1 cellular context compared by ENCODE assay signal in the genomic region with DNA sequence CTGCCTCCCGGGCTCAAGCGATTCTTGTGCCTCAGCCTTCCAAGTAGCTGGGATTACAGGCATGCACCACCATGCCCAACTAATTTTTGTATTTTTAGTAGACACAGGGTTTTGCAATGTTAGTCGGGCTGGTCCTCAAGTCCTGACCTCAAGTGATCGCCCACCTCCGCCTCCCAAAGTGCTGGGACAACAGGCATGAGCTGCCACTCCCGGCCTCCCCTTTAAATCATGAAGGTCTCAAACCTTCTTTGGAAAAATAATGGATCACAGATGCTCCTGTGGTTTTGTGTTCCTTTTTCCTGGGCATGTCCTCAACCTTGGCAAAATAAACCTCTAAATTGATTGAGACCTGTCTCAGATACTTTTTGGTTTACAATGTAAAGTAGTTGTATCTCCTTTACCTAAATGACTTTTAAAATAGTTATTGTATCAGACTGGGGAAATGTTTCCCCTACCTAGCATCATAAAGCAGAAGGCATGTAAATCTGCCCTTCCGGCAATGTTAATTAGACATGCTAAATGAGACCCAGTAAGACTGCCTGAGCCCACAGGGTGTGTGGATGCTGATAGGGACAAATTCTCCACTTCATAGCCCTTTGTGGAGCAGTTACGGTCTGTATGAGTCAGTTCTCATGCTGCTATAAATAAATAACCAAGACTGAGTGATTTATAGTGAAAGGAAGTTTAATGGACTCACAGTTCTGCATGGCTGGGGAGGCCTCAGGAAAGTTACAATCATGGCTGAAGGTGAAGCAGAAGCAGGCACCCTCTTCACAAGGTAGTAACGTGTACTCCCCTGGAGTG.
TF ChIP-seq lines count a peak whose summit lies in the region.

No MANE protein-coding gene starts in this region.

TF ChIP-seq in HepG2, 621 proteins besides CTCF, POLR2A, EP300 and RAD21:
- TF ChIP-seq, protein P1, sequence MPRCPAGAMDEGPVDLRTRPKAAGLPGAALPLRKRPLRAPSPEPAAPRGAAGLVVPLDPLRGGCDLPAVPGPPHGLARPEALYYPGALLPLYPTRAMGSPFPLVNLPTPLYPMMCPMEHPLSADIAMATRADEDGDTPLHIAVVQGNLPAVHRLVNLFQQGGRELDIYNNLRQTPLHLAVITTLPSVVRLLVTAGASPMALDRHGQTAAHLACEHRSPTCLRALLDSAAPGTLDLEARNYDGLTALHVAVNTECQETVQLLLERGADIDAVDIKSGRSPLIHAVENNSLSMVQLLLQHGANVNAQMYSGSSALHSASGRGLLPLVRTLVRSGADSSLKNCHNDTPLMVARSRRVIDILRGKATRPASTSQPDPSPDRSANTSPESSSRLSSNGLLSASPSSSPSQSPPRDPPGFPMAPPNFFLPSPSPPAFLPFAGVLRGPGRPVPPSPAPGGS (CRISPR knock-in tag; IDR thresholded peaks at IDR 0.05): no peak
- TF ChIP-seq, protein P2, sequence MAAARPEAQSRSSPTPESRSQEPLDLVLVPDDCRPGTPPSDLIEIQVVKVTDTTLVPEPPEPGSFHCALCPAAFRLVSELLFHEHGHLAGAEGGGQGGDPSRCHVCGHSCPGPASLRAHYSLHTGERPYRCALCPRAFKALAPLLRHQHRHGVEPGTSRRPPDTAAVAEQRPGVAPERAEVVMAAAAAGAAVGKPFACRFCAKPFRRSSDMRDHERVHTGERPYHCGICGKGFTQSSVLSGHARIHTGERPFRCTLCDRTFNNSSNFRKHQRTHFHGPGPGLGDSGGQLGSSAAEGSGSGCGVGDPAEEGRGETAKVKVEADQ (CRISPR knock-in tag; IDR thresholded peaks at IDR 0.05; ENCODE audit: borderline replicate concordance): no peak
- TF ChIP-seq, protein P3, sequence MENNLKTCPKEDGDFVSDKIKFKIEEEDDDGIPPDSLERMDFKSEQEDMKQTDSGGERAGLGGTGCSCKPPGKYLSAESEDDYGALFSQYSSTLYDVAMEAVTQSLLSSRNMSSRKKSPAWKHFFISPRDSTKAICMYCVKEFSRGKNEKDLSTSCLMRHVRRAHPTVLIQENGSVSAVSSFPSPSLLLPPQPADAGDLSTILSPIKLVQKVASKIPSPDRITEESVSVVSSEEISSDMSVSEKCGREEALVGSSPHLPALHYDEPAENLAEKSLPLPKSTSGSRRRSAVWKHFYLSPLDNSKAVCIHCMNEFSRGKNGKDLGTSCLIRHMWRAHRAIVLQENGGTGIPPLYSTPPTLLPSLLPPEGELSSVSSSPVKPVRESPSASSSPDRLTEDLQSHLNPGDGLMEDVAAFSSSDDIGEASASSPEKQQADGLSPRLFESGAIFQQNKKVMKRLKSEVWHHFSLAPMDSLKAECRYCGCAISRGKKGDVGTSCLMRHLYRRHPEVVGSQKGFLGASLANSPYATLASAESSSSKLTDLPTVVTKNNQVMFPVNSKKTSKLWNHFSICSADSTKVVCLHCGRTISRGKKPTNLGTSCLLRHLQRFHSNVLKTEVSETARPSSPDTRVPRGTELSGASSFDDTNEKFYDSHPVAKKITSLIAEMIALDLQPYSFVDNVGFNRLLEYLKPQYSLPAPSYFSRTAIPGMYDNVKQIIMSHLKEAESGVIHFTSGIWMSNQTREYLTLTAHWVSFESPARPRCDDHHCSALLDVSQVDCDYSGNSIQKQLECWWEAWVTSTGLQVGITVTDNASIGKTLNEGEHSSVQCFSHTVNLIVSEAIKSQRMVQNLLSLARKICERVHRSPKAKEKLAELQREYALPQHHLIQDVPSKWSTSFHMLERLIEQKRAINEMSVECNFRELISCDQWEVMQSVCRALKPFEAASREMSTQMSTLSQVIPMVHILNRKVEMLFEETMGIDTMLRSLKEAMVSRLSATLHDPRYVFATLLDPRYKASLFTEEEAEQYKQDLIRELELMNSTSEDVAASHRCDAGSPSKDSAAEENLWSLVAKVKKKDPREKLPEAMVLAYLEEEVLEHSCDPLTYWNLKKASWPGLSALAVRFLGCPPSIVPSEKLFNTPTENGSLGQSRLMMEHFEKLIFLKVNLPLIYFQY (CRISPR knock-in tag; IDR thresholded peaks at IDR 0.05; ENCODE audit: borderline replicate concordance): no peak
- no peak for TF ChIP-seq ESRRA (CRISPR knock-in tag; IDR thresholded peaks at IDR 0.05; ENCODE audit: low read depth)
- TF ChIP-seq ZKSCAN8 (CRISPR knock-in tag; IDR thresholded peaks at IDR 0.05; ENCODE audit: borderline replicate concordance): no peak
- no peak for TF ChIP-seq GATAD2A (CRISPR knock-in tag; IDR thresholded peaks at IDR 0.05)
- TF ChIP-seq ZNF234 (CRISPR knock-in tag; conservative IDR thresholded peaks at IDR 0.05): no peak
- no peak for TF ChIP-seq SALL1 (CRISPR knock-in tag; IDR thresholded peaks at IDR 0.05)
- no peak for TF ChIP-seq ZNF34 (CRISPR knock-in tag; IDR thresholded peaks at IDR 0.05; ENCODE audit: borderline replicate concordance)
- TF ChIP-seq, protein P4, sequence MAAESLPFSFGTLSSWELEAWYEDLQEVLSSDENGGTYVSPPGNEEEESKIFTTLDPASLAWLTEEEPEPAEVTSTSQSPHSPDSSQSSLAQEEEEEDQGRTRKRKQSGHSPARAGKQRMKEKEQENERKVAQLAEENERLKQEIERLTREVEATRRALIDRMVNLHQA (CRISPR knock-in tag; IDR thresholded peaks at IDR 0.05): no peak
- TF ChIP-seq CREM (IDR thresholded peaks at IDR 0.05): no peak
- TF ChIP-seq CREM (CRISPR knock-in tag; IDR thresholded peaks at IDR 0.05): no peak
- TF ChIP-seq, protein P5, sequence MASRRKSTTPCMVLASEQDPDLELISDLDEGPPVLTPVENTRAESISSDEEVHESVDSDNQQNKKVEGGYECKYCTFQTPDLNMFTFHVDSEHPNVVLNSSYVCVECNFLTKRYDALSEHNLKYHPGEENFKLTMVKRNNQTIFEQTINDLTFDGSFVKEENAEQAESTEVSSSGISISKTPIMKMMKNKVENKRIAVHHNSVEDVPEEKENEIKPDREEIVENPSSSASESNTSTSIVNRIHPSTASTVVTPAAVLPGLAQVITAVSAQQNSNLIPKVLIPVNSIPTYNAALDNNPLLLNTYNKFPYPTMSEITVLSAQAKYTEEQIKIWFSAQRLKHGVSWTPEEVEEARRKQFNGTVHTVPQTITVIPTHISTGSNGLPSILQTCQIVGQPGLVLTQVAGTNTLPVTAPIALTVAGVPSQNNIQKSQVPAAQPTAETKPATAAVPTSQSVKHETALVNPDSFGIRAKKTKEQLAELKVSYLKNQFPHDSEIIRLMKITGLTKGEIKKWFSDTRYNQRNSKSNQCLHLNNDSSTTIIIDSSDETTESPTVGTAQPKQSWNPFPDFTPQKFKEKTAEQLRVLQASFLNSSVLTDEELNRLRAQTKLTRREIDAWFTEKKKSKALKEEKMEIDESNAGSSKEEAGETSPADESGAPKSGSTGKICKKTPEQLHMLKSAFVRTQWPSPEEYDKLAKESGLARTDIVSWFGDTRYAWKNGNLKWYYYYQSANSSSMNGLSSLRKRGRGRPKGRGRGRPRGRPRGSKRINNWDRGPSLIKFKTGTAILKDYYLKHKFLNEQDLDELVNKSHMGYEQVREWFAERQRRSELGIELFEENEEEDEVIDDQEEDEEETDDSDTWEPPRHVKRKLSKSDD (CRISPR knock-in tag; IDR thresholded peaks at IDR 0.05; ENCODE audit: low read depth): no peak
- TF ChIP-seq, protein P6, sequence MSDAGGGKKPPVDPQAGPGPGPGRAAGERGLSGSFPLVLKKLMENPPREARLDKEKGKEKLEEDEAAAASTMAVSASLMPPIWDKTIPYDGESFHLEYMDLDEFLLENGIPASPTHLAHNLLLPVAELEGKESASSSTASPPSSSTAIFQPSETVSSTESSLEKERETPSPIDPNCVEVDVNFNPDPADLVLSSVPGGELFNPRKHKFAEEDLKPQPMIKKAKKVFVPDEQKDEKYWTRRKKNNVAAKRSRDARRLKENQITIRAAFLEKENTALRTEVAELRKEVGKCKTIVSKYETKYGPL (CRISPR knock-in tag; IDR thresholded peaks at IDR 0.05): no peak
- TF ChIP-seq NR1H2 (CRISPR knock-in tag; IDR thresholded peaks at IDR 0.05; ENCODE audit: borderline replicate concordance, low read depth): no peak
- no peak for TF ChIP-seq GATA4 (IDR thresholded peaks at IDR 0.05; ENCODE audit: borderline replicate concordance, low read depth)
- no peak for TF ChIP-seq KLF9 (CRISPR knock-in tag; IDR thresholded peaks at IDR 0.05; ENCODE audit: low read depth)
